ENCODE assay signal across 8 cellular contexts in genomic region chr10:96719850-96720421, GRCh38. TPM values are rescaled to one million over a fixed set of nuclear protein-coding genes. Genes with fewer than 3 reads are reported as not detected.
A peak's percentile ranks its signal among the peaks of the same experiment; 100 is the strongest.
DNase-seq lines count a peak whose midpoint lies in the region; ATAC-seq and TF ChIP-seq lines count a peak whose summit lies in the region.

No MANE protein-coding gene starts in this region.

- H3K4me1 ChIP-seq in heart right ventricle (peaks cover 0 to 39% (median 9%) of the 10 kb centered on the region in 9 donors), rectal smooth muscle tissue (ENCODE audit: control insufficient read depth, insufficient read depth, low read length) (peaks cover 3% of the 10 kb centered on the region), aorta (ENCODE audit: control insufficient read depth in 1 of 2, insufficient read depth in 2 of 2, low read length in 2 of 2) (peaks cover 0 to 5% of the 10 kb centered on the region in 2 donors)

- H3K9me3 ChIP-seq in heart right ventricle (no peaks in the 10 kb centered on the region), aorta (ENCODE audit: control insufficient read depth, low read length) (no peaks in the 10 kb centered on the region)

- TF ChIP-seq CTCF in GM13976 (IDR thresholded peaks at IDR 0.05; ENCODE audit: borderline replicate concordance, control extremely low read depth, extremely low read depth, insufficient read depth, missing control alignments) (peak; percentile 83), heart right ventricle (IDR thresholded peaks at IDR 0.05) (peak in 6 of 9 donors; percentile 6 to 62 (median 51)), RWPE1 (conservative IDR thresholded peaks at IDR 0.05; ENCODE audit: low read depth) (no peak)

- H3K27me3 ChIP-seq in heart right ventricle (peaks cover 0 to 22% (median 0%) of the 10 kb centered on the region in 7 donors), rectal smooth muscle tissue (ENCODE audit: control insufficient read depth, insufficient read depth, low read length) (peaks cover 2% of the 10 kb centered on the region), aorta (ENCODE audit: control insufficient read depth in 1 of 2, insufficient read depth in 2 of 2, low read length in 1 of 2) (no peaks in the 10 kb centered on the region)

- H3K36me3 ChIP-seq in heart right ventricle (no peaks in the 10 kb centered on the region), rectal smooth muscle tissue (ENCODE audit: control insufficient read depth, insufficient read depth, low read length) (no peaks in the 10 kb centered on the region), aorta (ENCODE audit: control insufficient read depth in 1 of 2, insufficient read depth in 2 of 2, low read length in 1 of 2) (no peaks in the 10 kb centered on the region)

- in situ Hi-C loops in GM13976 (cut with MboI; ENCODE audit: low sequenced_read_pairs, unreplicated experiment) = loop anchor here (5.0 kb wide), 1 partner anchor 78 kb away; no protein-coding TSS in a partner anchor

- 4 to 5% methylated on average over 38 of the region's 38 CpGs for WGBS in heart right ventricle, 2 donors
- WGBS in aorta, 2 donors = 9 to 12% methylated on average over 33 to 38 of the region's 38 CpGs

- ATAC-seq in HG02852 (IDR thresholded peaks at IDR 0.05; ENCODE audit: unreplicated experiment) (peak; percentile 72), heart right ventricle (peak; percentile 68 to 83 (median 72)), aorta (ENCODE audit: low FRiP score) (peak; percentile 80)

- intact Hi-C loops in heart right ventricle (cut with DNase I) = loop anchor here in 2 of 10 donors (10.0 kb wide), 2 partner anchors 65 to 75 kb away; no protein-coding TSS in a partner anchor
- intact Hi-C loops in aorta (cut with DNase I) = no loop called here

- H3K9ac ChIP-seq in rectal smooth muscle tissue (ENCODE audit: low read length) = peak overlapping the region; percentile 8

- peak; percentile 82 for DNase-seq in GM13976 (ENCODE audit: low spot score)
- DNase-seq in NOMO-1 treated with DMSO at 0.1 percent for 48 hours (lab: John Stamatoyannopoulos, UW; ENCODE audit: unreplicated experiment) = peak; percentile 82
- peak; percentile 30 for DNase-seq in activated T-helper 9 cell treated with anti-CD3 and anti-CD28 coated beads, Interleukin-2, amount 50 U/mL, for 16 hours (ENCODE audit: low read depth)
- peak; percentile 47 to 67 for DNase-seq in heart right ventricle
- peak; percentile 85 to 87 for DNase-seq in aorta
- DNase-seq in RWPE1 (ENCODE audit: low spot score) = no peak

- CTCF ChIA-PET in RWPE1 (lab: Yijun Ruan, JAX) = interaction anchor here (0.6 kb wide), 1 partner anchor 33 kb away, joined by 3 read pairs; no protein-coding TSS in a partner anchor

- H3K27ac ChIP-seq in heart right ventricle (peak overlapping the region in 6 of 10 donors; percentile 25 to 92 (median 58)), rectal smooth muscle tissue (ENCODE audit: low read depth, low read length) (no peak overlapping the region), aorta (ENCODE audit: low read depth in 1 of 2, low read length in 2 of 2) (no peak overlapping the region), RWPE1 (no peak overlapping the region)

- POLR2A ChIA-PET in RWPE1 (lab: Yijun Ruan, JAX; ENCODE audit: low non-redundant PET) = no interaction called here

- H3K4me3 ChIP-seq in heart right ventricle (peak overlapping the region; percentile 26 to 74 (median 60)), rectal smooth muscle tissue (ENCODE audit: low read length) (peak overlapping the region; percentile 65), aorta (ENCODE audit: low read length in 2 of 2) (peak overlapping the region; percentile 21 to 74)

RNA-seq across cellular contexts. Expression of gene PIK3AP1, which starts 0.4 kb away (rescaled TPM):
- total RNA-seq in heart right ventricle (10 to 100 TPM in 1 of 10 donors, 1 to 10 TPM in 9; 2.4 to 22.1 (median 4.4) TPM), aorta (10 to 100 TPM; 10.1 to 23.4 TPM)
- polyA plus RNA-seq in heart right ventricle (1 to 10 TPM; 1.0 to 1.5 TPM), aorta (10 to 100 TPM in 1 of 2 donors, 1 to 10 TPM in 1; 1.9 to 13.8 TPM)

Comparison
In these comparisons a context has a peak if more than half of its experiments do, and no peak if none do; other contexts are left out.
1. H3K27ac ChIP-seq: peak in heart right ventricle (6 of 10); none in rectal smooth muscle tissue (single experiment), aorta (0 of 2) and RWPE1 (single experiment).
2. Peak in every context shown above with its lines, with median percentiles within 50 percentile points of each other: ATAC-seq and H3K4me3 ChIP-seq.